In genomic region chr13:79589605-79590511, GRCh38 we compare ENCODE assay signal across 12 cellular contexts.
DNase-seq lines count a peak whose midpoint lies in the region; ATAC-seq lines count a peak whose summit lies in the region.
"Had no signal": no experiment of that assay in that cellular context is flagged by ENCODE, and none has a peak within 500 bp of the region (broad histone marks: within the 10 kb centered on the region; RNA-seq: fewer than 3 reads in every experiment).

No MANE protein-coding gene starts in this region.

- no peak for DNase-seq in CD8-positive, alpha-beta memory T cell
- DNase-seq in HT1080 (ENCODE audit: low read depth) (peak; percentile 21), SKM-1 treated with dmso at 0.1 percent for 144 hours (lab: John Stamatoyannopoulos, UW; ENCODE audit: unreplicated experiment) (peak; percentile 6), SHP77 treated with DMSO at 0.1 percent for 48 hours (lab: John Stamatoyannopoulos, UW) (no peak), NCI-H774 (lab: John Stamatoyannopoulos, UW) (no peak)
- DNase-seq: activated T-cell treated with anti-CD3 and anti-CD28 coated beads, Interleukin-2, amount 50 U/mL, for 4 hours; endodermal cell; NCI-H187 treated with DMSO at 0.1 percent for 48 hours had no signal

- H3K9me3 Mint-ChIP-seq in CD8-positive, alpha-beta memory T cell, result peaks cover 0 to 6% (median 4%) of the 10 kb centered on the region in 5 donors

- H3K4me3 Mint-ChIP-seq in CD8-positive, alpha-beta memory T cell, result peak overlapping the region in 4 of 7 donors; percentile 9 to 45 (median 24)
- H3K4me3 Mint-ChIP-seq: activated T-cell treated with anti-CD3 and anti-CD28 coated beads, Interleukin-2, amount 50 U/mL, for 4 hours; endodermal cell had no signal

- H3K9ac ChIP-seq in mucosa of stomach (ENCODE audit: low read length), result peak overlapping the region; percentile 13
- H3K9ac ChIP-seq: BLaER1 treated with 17β-estradiol and CSF1 and Interleukin-3, amounts not matched to agents 10 nM and 100 nM had no signal

- H3K36me3 Mint-ChIP-seq in CD8-positive, alpha-beta memory T cell, result no peaks in the 10 kb centered on the region

- H3K9me3 ChIP-seq in CD8-positive, alpha-beta memory T cell (ENCODE audit: low read length), result no peaks in the 10 kb centered on the region
- H3K9me3 ChIP-seq in mucosa of stomach (ENCODE audit: control insufficient read depth, low read length), result no peaks in the 10 kb centered on the region

- H3K27me3 Mint-ChIP-seq in CD8-positive, alpha-beta memory T cell, result peaks cover 3 to 4% of the 10 kb centered on the region in 2 donors

- no peak overlapping the region for H3K4me3 ChIP-seq in CD8-positive, alpha-beta memory T cell (ENCODE audit: low read length)
- peak overlapping the region; percentile 37 for H3K4me3 ChIP-seq in mucosa of stomach (ENCODE audit: low read length)
- H3K4me3 ChIP-seq: BLaER1 treated with 17β-estradiol and CSF1 and Interleukin-3, amounts not matched to agents 10 nM and 100 nM had no signal

- ATAC-seq in HG03097 (IDR thresholded peaks at IDR 0.05; ENCODE audit: low FRiP score, unreplicated experiment) (no peak), GM18861 (IDR thresholded peaks at IDR 0.05; ENCODE audit: unreplicated experiment) (no peak)
- ATAC-seq: activated T-cell treated with anti-CD3 and anti-CD28 coated beads, Interleukin-2, amount 50 U/mL, for 4 hours had no signal

- H3K36me3 ChIP-seq in CD8-positive, alpha-beta memory T cell (ENCODE audit: insufficient read depth, low read length), result no peaks in the 10 kb centered on the region
- no peaks in the 10 kb centered on the region for H3K36me3 ChIP-seq in mucosa of stomach (ENCODE audit: control insufficient read depth, insufficient read depth, low read length)
- H3K36me3 ChIP-seq: BLaER1 treated with 17β-estradiol and CSF1 and Interleukin-3, amounts not matched to agents 10 nM and 100 nM had no signal

- H3K27ac Mint-ChIP-seq in CD8-positive, alpha-beta memory T cell, result no peak overlapping the region
- H3K27ac Mint-ChIP-seq: endodermal cell had no signal

- peaks cover 0 to 3% (median 0%) of the 10 kb centered on the region in 3 donors for H3K4me1 Mint-ChIP-seq in CD8-positive, alpha-beta memory T cell
- H3K4me1 Mint-ChIP-seq: endodermal cell had no signal

- POLR2A ChIA-PET in CD8-positive, alpha-beta memory T cell (lab: Charles Lee), result no interaction called here

- CTCF ChIA-PET in CD8-positive, alpha-beta memory T cell (lab: Charles Lee), result no interaction called here

- H3K27me3 ChIP-seq in CD8-positive, alpha-beta memory T cell (ENCODE audit: insufficient read depth, low read length, poor library complexity, severe bottlenecking), result no peaks in the 10 kb centered on the region
- no peaks in the 10 kb centered on the region for H3K27me3 ChIP-seq in mucosa of stomach (ENCODE audit: control insufficient read depth, insufficient read depth, low read length)
- H3K27me3 ChIP-seq: BLaER1 treated with 17β-estradiol and CSF1 and Interleukin-3, amounts not matched to agents 10 nM and 100 nM had no signal

- no peak overlapping the region for H3K27ac ChIP-seq in CD8-positive, alpha-beta memory T cell (ENCODE audit: low read depth, low read length)
- H3K27ac ChIP-seq: BLaER1 treated with 17β-estradiol and CSF1 and Interleukin-3, amounts not matched to agents 10 nM and 100 nM had no signal

- no peaks in the 10 kb centered on the region for H3K4me1 ChIP-seq in CD8-positive, alpha-beta memory T cell (ENCODE audit: insufficient read depth, low read length)
- H3K4me1 ChIP-seq in mucosa of stomach (ENCODE audit: control insufficient read depth, insufficient read depth, low read length), result no peaks in the 10 kb centered on the region
- H3K4me1 ChIP-seq: BLaER1 treated with 17β-estradiol and CSF1 and Interleukin-3, amounts not matched to agents 10 nM and 100 nM had no signal

Comparison
In these comparisons a context has a peak if more than half of its experiments do, and no peak if none do; other contexts are left out.
1. DNase-seq: peak in HT1080 (single experiment) and SKM-1 treated with dmso at 0.1 percent for 144 hours (single experiment); none in CD8-positive, alpha-beta memory T cell (0 of 5), SHP77 treated with DMSO at 0.1 percent for 48 hours (single experiment) and NCI-H774 (single experiment).